In genomic region chr15:85828869-85829268, GRCh38 we compare ENCODE assay signal across 1 cellular context.
TF ChIP-seq lines count a peak whose summit lies in the region.

No MANE protein-coding gene starts in this region.

TF ChIP-seq in GM12878, 131 proteins besides CTCF, POLR2A, EP300 and RAD21 (continued from another document):
- TF ChIP-seq ZBTB4 (CRISPR knock-in tag; IDR thresholded peaks at IDR 0.05) (no peak), JUNB (IDR thresholded peaks at IDR 0.05) (no peak), KLF5 (IDR thresholded peaks at IDR 0.05; ENCODE audit: partially characterized antibody) (no peak), SMARCA5 (IDR thresholded peaks at IDR 0.05) (no peak), IKZF1 (conservative IDR thresholded peaks at IDR 0.05) (no peak)
TF ChIP-seq in GM12878: peak in this region for 0.
